Comparison of ENCODE assay signal across 1 cellular context in genomic region chr1:8651962-8652361, GRCh38.
TF ChIP-seq lines count a peak whose summit lies in the region.

No MANE protein-coding gene starts in this region.

TF ChIP-seq in K562, 482 proteins besides CTCF, POLR2A, EP300 and RAD21 (continued from another document):
- TF ChIP-seq XRCC4 (IDR thresholded peaks at IDR 0.05; ENCODE audit: extremely low read depth, insufficient read depth, insufficient read length), result no peak
- TF ChIP-seq SIRT6 (IDR thresholded peaks at IDR 0.05; ENCODE audit: low read depth, low read length), result no peak
- TF ChIP-seq ZFP1 (CRISPR knock-in tag; IDR thresholded peaks at IDR 0.05), result no peak
- TF ChIP-seq, protein P1, sequence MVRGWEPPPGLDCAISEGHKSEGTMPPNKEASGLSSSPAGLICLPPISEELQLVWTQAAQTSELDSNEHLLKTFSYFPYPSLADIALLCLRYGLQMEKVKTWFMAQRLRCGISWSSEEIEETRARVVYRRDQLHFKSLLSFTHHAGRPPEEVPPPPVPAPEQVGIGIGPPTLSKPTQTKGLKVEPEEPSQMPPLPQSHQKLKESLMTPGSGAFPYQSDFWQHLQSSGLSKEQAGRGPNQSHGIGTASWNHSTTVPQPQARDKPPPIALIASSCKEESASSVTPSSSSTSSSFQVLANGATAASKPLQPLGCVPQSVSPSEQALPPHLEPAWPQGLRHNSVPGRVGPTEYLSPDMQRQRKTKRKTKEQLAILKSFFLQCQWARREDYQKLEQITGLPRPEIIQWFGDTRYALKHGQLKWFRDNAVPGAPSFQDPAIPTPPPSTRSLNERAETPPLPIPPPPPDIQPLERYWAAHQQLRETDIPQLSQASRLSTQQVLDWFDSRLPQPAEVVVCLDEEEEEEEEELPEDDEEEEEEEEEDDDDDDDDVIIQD (CRISPR knock-in tag; IDR thresholded peaks at IDR 0.05), result no peak
- no peak for TF ChIP-seq SP2 (IDR thresholded peaks at IDR 0.05; ENCODE audit: extremely low read depth, low read depth, low read length, poor library complexity, severe bottlenecking)
- no peak for TF ChIP-seq SMAD2 (IDR thresholded peaks at IDR 0.05; ENCODE audit: low read depth, low read length)
- no peak for TF ChIP-seq E2F5 (CRISPR knock-in tag; IDR thresholded peaks at IDR 0.05)
- no peak for TF ChIP-seq SMARCA5 (IDR thresholded peaks at IDR 0.05)
- no peak for TF ChIP-seq CBFA2T2 (conservative IDR thresholded peaks at IDR 0.05)
- TF ChIP-seq SNAPC5 (CRISPR knock-in tag; IDR thresholded peaks at IDR 0.05), result no peak
- TF ChIP-seq CREB5 (CRISPR knock-in tag; IDR thresholded peaks at IDR 0.05), result no peak
- TF ChIP-seq ZBTB49 (CRISPR knock-in tag; IDR thresholded peaks at IDR 0.05; ENCODE audit: borderline replicate concordance), result no peak
- TF ChIP-seq HMG20A (CRISPR knock-in tag; conservative IDR thresholded peaks at IDR 0.05), result no peak
- no peak for TF ChIP-seq ZNF24 (IDR thresholded peaks at IDR 0.05)
- no peak for TF ChIP-seq FOS (IDR thresholded peaks at IDR 0.05; ENCODE audit: extremely low read depth, insufficient read length)
TF ChIP-seq in K562: peak in this region for 0.
